ENCODE assay signal across 8 cellular contexts in the genomic region with DNA sequence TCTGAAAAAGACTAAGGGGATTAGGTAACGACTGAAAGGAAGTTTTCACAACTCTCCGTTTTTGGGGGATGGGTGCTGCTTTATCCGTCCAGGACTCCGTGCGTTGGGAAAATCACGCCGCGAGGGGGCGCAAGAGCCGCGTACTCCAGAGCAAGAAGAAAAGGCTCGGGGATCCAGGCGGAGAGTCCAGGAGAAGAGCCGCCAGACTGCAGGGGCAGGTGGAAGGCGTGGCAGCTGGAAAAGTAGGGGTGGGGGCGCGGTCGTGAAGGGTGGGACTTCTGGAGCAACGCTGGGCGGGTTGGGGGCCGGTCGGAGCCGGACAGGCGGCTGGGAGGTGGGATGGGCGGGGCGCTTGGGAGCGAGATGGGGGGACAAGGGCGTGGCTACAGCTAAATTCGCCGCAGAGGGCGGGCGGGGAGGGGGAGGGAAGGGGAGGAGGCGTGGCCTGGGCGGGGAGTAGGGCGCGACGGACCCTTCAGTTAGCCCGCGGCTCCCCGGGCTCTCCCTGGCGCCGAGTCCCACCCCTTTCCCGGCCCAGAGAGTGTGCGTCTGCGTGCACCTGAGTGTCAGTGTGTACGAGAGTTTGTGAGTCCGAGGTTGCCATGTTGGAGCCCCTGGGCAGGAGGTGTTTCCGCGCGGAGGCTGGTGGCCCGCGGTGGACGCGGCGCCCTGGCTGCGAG. TPM values are rescaled to one million over a fixed set of nuclear protein-coding genes. Genes with fewer than 3 reads are reported as not detected.
DNase-seq lines count a peak whose midpoint lies in the region; ATAC-seq and TF ChIP-seq lines count a peak whose summit lies in the region.

No MANE protein-coding gene starts in this region.

- H3K4me3 ChIP-seq in AG10803 (ENCODE audit: low read length): peak overlapping the region; percentile 87
- H3K4me3 ChIP-seq in liver (ENCODE audit: low read depth in 1 of 3, low read length in 3 of 3): peak overlapping the region; percentile 48 to 73 (median 72)

- peak; percentile 87 to 94 for TF ChIP-seq RAD21 in liver (IDR thresholded peaks at IDR 0.05)

- TF ChIP-seq CTCF in AG10803 (conservative IDR thresholded peaks at IDR 0.05; ENCODE audit: low read length) (peak; percentile 82), liver (IDR thresholded peaks at IDR 0.05; ENCODE audit: low read depth, low read length, missing input control) (peak; percentile 89)

- peak; percentile 98 for DNase-seq in AG10803 (ENCODE audit: low read depth)
- peak; percentile 89 for DNase-seq in NCI-H524 treated with DMSO at 0.1 percent for 48 hours (lab: John Stamatoyannopoulos, UW)
- peak; percentile 89 for DNase-seq in activated CD4-positive, alpha-beta T cell treated with anti-CD3 and anti-CD28 coated beads, Interleukin-2, amount 50 U/mL, for 1 hour
- peak; percentile 99 for DNase-seq in dermis blood vessel endothelial cell
- DNase-seq in stimulated activated CD4-positive, alpha-beta T cell treated with anti-CD3 and anti-CD28 coated beads, Interleukin-4, amount 100 ng/mL, for 1 hour: peak; percentile 92

- no peaks in the 10 kb centered on the region for H3K9me3 ChIP-seq in liver (ENCODE audit: control insufficient read depth in 4 of 4, low read length in 3 of 4)

- peak; percentile 75 for TF ChIP-seq POLR2A in GM19099 (IDR thresholded peaks at IDR 0.05; ENCODE audit: extremely low read depth, insufficient read length, low read depth)

- peak overlapping the region; percentile 82 to 84 for H3K27ac ChIP-seq in liver (ENCODE audit: low read depth in 1 of 2, low read length in 2 of 2)

- H3K27me3 ChIP-seq in liver (ENCODE audit: control insufficient read depth in 4 of 4, insufficient read depth in 4 of 4, low read length in 3 of 4): no peaks in the 10 kb centered on the region

- ATAC-seq in HG03442 (IDR thresholded peaks at IDR 0.05; ENCODE audit: unreplicated experiment): peak; percentile 40

- peak overlapping the region in 1 of 2 donors; percentile 30 for H3K9ac ChIP-seq in liver (ENCODE audit: low read depth in 1 of 2, low read length in 2 of 2)

- no peaks in the 10 kb centered on the region for H3K36me3 ChIP-seq in liver (ENCODE audit: control insufficient read depth in 4 of 4, insufficient read depth in 3 of 4, low read depth in 1 of 4, low read length in 3 of 4)

- WGBS in liver: under 1% methylated on average over 56 of the region's 56 CpGs

- peaks cover 3 to 24% (median 13%) of the 10 kb centered on the region in 4 donors for H3K4me1 ChIP-seq in liver (ENCODE audit: control insufficient read depth in 4 of 4, insufficient read depth in 4 of 4, low read length in 3 of 4)

TF ChIP-seq in liver, 16 proteins besides CTCF, POLR2A, EP300 and RAD21:
- TF ChIP-seq SP1 (IDR thresholded peaks at IDR 0.05): peak; percentile 37
- peak; percentile 37 for TF ChIP-seq YY1 (IDR thresholded peaks at IDR 0.05)
- TF ChIP-seq, protein P1, sequence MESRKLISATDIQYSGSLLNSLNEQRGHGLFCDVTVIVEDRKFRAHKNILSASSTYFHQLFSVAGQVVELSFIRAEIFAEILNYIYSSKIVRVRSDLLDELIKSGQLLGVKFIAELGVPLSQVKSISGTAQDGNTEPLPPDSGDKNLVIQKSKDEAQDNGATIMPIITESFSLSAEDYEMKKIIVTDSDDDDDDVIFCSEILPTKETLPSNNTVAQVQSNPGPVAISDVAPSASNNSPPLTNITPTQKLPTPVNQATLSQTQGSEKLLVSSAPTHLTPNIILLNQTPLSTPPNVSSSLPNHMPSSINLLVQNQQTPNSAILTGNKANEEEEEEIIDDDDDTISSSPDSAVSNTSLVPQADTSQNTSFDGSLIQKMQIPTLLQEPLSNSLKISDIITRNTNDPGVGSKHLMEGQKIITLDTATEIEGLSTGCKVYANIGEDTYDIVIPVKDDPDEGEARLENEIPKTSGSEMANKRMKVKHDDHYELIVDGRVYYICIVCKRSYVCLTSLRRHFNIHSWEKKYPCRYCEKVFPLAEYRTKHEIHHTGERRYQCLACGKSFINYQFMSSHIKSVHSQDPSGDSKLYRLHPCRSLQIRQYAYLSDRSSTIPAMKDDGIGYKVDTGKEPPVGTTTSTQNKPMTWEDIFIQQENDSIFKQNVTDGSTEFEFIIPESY (IDR thresholded peaks at IDR 0.05): no peak
- TF ChIP-seq, protein P2, sequence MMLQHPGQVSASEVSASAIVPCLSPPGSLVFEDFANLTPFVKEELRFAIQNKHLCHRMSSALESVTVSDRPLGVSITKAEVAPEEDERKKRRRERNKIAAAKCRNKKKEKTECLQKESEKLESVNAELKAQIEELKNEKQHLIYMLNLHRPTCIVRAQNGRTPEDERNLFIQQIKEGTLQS (IDR thresholded peaks at IDR 0.05): no peak

RNA-seq across cellular contexts. Expression of gene ARHGEF17, which starts 0.6 kb away (rescaled TPM):
- total RNA-seq in dermis blood vessel endothelial cell: 25.0 and 55.4 TPM in 2 replicates
- 10 to 100 TPM in 1 of 2 donors, 1 to 10 TPM in 1; 7.7 to 12.6 TPM for total RNA-seq in liver
- 1 to 10 TPM; 2.6 to 3.8 TPM for polyA plus RNA-seq in liver

RNA-seq across cellular contexts. Expression of gene P2RY6, which starts 35.3 kb away (rescaled TPM):
- total RNA-seq in dermis blood vessel endothelial cell: 0.05 TPM in 1 of 2 replicates, not detected in the other
- total RNA-seq in liver: under 1 TPM; 0.59 to 0.98 TPM
- polyA plus RNA-seq in liver: 1 to 10 TPM in 1 of 2 donors, under 1 TPM in 1; 0.21 to 1.3 TPM

Comparison
In these comparisons a context has a peak if more than half of its experiments do, and no peak if none do; other contexts are left out.
1. Peak in every context shown above with its lines: DNase-seq, ATAC-seq, H3K4me3 ChIP-seq and H3K27ac ChIP-seq.